In the genomic region with DNA sequence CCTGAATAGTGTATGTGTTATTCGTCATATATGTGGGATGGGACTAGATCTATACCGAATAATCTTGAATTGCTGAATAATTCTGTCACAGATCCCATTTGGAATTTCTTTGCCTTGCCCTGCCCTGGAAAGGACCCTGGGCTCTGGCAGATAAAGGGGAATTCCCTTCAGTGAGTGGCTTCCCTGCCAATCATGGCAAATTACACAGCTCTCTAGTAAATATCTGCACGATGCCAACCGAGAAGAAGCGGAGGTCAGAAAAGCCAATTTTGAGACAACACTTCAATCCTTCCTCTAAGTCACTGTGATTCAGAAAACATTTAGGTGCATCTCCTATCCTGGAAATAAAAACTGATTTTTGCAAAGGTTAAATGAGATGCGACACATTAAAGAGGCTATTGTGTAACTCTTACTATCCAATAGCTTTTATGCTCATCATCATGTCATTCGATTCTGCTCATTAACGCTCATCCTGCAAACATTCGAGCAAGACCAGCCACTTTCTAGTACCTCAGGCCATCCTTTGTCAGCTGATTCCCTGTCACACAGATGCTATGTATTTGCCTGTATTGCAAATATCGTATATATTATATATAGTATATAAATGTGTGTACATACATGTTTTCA, we compare ENCODE assay signal across 16 cellular contexts.
A peak's percentile ranks its signal among the peaks of the same experiment; 100 is the strongest.
DNase-seq lines count a peak whose midpoint lies in the region; ATAC-seq and TF ChIP-seq lines count a peak whose summit lies in the region.
"Had no signal": no experiment of that assay in that cellular context is flagged by ENCODE, and none has a peak within 500 bp of the region (broad histone marks: within the 10 kb centered on the region; RNA-seq: fewer than 3 reads in every experiment).

No MANE protein-coding gene starts in this region.

- H3K27me3 Mint-ChIP-seq in nephron (ENCODE audit: low read depth) = peaks cover 11% of the 10 kb centered on the region

- peak overlapping the region in 1 of 3 experiments; percentile 1 for H3K4me3 Mint-ChIP-seq in nephron
- H3K4me3 Mint-ChIP-seq: T-helper 17 cell had no signal

- ATAC-seq in Right ventricle myocardium superior (ENCODE audit: poor library complexity) = no peak
- no peak for ATAC-seq in GM21529 (IDR thresholded peaks at IDR 0.05; ENCODE audit: unreplicated experiment)
- ATAC-seq: T-helper 17 cell had no signal

- H3K27me3 ChIP-seq in left ventricle myocardium inferior (ENCODE audit: low read depth) = no peaks in the 10 kb centered on the region
- no peaks in the 10 kb centered on the region; the same call in 1 of the 2 replicates for H3K27me3 ChIP-seq in BE2C
- H3K27me3 ChIP-seq: cardiac muscle cell had no signal

- no peak overlapping the region for H3K4me3 ChIP-seq in left ventricle myocardium inferior
- no peak overlapping the region for H3K4me3 ChIP-seq in fibroblast of mammary gland (ENCODE audit: control insufficient read depth, low read depth, low read length)
- H3K4me3 ChIP-seq in BE2C (ENCODE audit: low read depth, low read length) = no peak overlapping the region
- H3K4me3 ChIP-seq: cardiac muscle cell had no signal

- peaks cover 7% of the 10 kb centered on the region for H3K36me3 Mint-ChIP-seq in nephron (ENCODE audit: low read depth)

- H3K27ac Mint-ChIP-seq in nephron = peak overlapping the region; percentile 40 to 95 (median 45)
- H3K27ac Mint-ChIP-seq: T-helper 17 cell had no signal

- H3K36me3 ChIP-seq in left ventricle myocardium inferior = no peaks in the 10 kb centered on the region
- no peaks in the 10 kb centered on the region for H3K36me3 ChIP-seq in BE2C
- H3K36me3 ChIP-seq: cardiac muscle cell had no signal

- no peaks in the 10 kb centered on the region for H3K9me3 Mint-ChIP-seq in nephron

- H3K9me3 ChIP-seq in left ventricle myocardium inferior (replicated peaks) = no peaks in the 10 kb centered on the region
- H3K9me3 ChIP-seq in BE2C = no peaks in the 10 kb centered on the region

- intact Hi-C loops in left ventricle myocardium inferior (cut with micrococcal nuclease) (no loop called here), Right ventricle myocardium superior (cut with DNase I) (no loop called here)

- peaks cover 54% of the 10 kb centered on the region for H3K4me1 Mint-ChIP-seq in nephron
- H3K4me1 Mint-ChIP-seq: T-helper 17 cell had no signal

- no peak for TF ChIP-seq CTCF in left ventricle myocardium inferior (IDR thresholded peaks at IDR 0.05; ENCODE audit: borderline replicate concordance)
- no peak for TF ChIP-seq CTCF in fibroblast of mammary gland (conservative IDR thresholded peaks at IDR 0.05; ENCODE audit: control insufficient read depth, insufficient read depth, low read depth, low read length)
- TF ChIP-seq CTCF in nephron (IDR thresholded peaks at IDR 0.05; ENCODE audit: unreplicated experiment in 3 of 3) = no peak
- TF ChIP-seq CTCF in BE2C (IDR thresholded peaks at IDR 0.05; ENCODE audit: low read depth, low read length) = no peak

- peak overlapping the region; percentile 29 for H3K27ac ChIP-seq in left ventricle myocardium inferior (replicated peaks)

- DNase-seq in left ventricle myocardium inferior (no peak), Right ventricle myocardium superior (no peak), fibroblast of mammary gland (ENCODE audit: low read depth) (peak; percentile 32), BE2C (no peak), NCI-H2029 treated with DMSO at 0.1 percent for 48 hours (lab: John Stamatoyannopoulos, UW) (no peak), GOT3 (lab: John Stamatoyannopoulos, UW) (no peak)
- DNase-seq: activated CD4-positive, alpha-beta T cell treated with anti-CD3 and anti-CD28 coated beads for 4 hours; activated naive CD4-positive, alpha-beta T cell treated with anti-CD3 and anti-CD28 coated beads, Interleukin-2, amount 50 U/mL, for 16 hours; effector CD4-positive, alpha-beta T cell; NCI-H1694; NCI-H748 treated with DMSO at 0.1 percent for 48 hours; posterior cingulate gyrus; T-helper 17 cell had no signal

- H3K4me1 ChIP-seq in left ventricle myocardium inferior (peaks cover 34% of the 10 kb centered on the region), BE2C (no peaks in the 10 kb centered on the region)
